ENCODE assay signal across 1 cellular context in genomic region chr1:21931171-21932093, GRCh38.
TF ChIP-seq lines count a peak whose summit lies in the region.

No MANE protein-coding gene starts in this region.

TF ChIP-seq in HepG2, 621 proteins besides CTCF, POLR2A, EP300 and RAD21 (continued from another document):
- TF ChIP-seq, protein P1, sequence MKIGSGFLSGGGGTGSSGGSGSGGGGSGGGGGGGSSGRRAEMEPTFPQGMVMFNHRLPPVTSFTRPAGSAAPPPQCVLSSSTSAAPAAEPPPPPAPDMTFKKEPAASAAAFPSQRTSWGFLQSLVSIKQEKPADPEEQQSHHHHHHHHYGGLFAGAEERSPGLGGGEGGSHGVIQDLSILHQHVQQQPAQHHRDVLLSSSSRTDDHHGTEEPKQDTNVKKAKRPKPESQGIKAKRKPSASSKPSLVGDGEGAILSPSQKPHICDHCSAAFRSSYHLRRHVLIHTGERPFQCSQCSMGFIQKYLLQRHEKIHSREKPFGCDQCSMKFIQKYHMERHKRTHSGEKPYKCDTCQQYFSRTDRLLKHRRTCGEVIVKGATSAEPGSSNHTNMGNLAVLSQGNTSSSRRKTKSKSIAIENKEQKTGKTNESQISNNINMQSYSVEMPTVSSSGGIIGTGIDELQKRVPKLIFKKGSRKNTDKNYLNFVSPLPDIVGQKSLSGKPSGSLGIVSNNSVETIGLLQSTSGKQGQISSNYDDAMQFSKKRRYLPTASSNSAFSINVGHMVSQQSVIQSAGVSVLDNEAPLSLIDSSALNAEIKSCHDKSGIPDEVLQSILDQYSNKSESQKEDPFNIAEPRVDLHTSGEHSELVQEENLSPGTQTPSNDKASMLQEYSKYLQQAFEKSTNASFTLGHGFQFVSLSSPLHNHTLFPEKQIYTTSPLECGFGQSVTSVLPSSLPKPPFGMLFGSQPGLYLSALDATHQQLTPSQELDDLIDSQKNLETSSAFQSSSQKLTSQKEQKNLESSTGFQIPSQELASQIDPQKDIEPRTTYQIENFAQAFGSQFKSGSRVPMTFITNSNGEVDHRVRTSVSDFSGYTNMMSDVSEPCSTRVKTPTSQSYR (CRISPR knock-in tag; IDR thresholded peaks at IDR 0.05; ENCODE audit: borderline replicate concordance), result peak; percentile 71; the same call in 1 of the 2 replicates
- TF ChIP-seq, protein P2, sequence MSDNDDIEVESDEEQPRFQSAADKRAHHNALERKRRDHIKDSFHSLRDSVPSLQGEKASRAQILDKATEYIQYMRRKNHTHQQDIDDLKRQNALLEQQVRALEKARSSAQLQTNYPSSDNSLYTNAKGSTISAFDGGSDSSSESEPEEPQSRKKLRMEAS (IDR thresholded peaks at IDR 0.05), result peak; percentile 42; the same call in 1 of the 2 replicates
- TF ChIP-seq ZNF318 (CRISPR knock-in tag; IDR thresholded peaks at IDR 0.05) (0 out of 2 replicates have a peak, but pooled peaks have one; percentile 24), HOXD1 (CRISPR knock-in tag; IDR thresholded peaks at IDR 0.05) (0 out of 2 replicates have a peak, but pooled peaks have one; percentile 15), FOXA1 (IDR thresholded peaks at IDR 0.05) (0 out of 2 replicates have a peak, but pooled peaks have one; percentile 55), FOXA1 (CRISPR knock-in tag; IDR thresholded peaks at IDR 0.05) (peak; percentile 97), PITX1 (CRISPR knock-in tag; IDR thresholded peaks at IDR 0.05) (no peak), ZNF414 (CRISPR knock-in tag; IDR thresholded peaks at IDR 0.05) (0 out of 2 replicates have a peak, but pooled peaks have one; percentile 28), KDM3A (CRISPR knock-in tag; IDR thresholded peaks at IDR 0.05; ENCODE audit: low read depth) (peak; percentile 87), ASH2L (IDR thresholded peaks at IDR 0.05; ENCODE audit: insufficient read length, low read depth, low read length) (peak; percentile 54), KDM5B (CRISPR knock-in tag; IDR thresholded peaks at IDR 0.05; ENCODE audit: borderline replicate concordance) (peak; percentile 14; the same call in 1 of the 2 replicates), YY1 (IDR thresholded peaks at IDR 0.05; ENCODE audit: insufficient read depth, insufficient replicate concordance, low read depth, low read length) (peak; percentile 49), CHD2 (IDR thresholded peaks at IDR 0.05; ENCODE audit: low read depth, low read length) (no peak), ZNF598 (CRISPR knock-in tag; IDR thresholded peaks at IDR 0.05; ENCODE audit: borderline replicate concordance) (peak; percentile 61; the same call in 1 of the 2 replicates), ZNF792 (CRISPR knock-in tag; IDR thresholded peaks at IDR 0.05) (peak; percentile 50; the same call in 1 of the 2 replicates), ZNF12 (CRISPR knock-in tag; IDR thresholded peaks at IDR 0.05) (0 out of 2 replicates have a peak, but pooled peaks have one; percentile 39), ZNF781 (CRISPR knock-in tag; IDR thresholded peaks at IDR 0.05; ENCODE audit: borderline replicate concordance, not compliant biosample characterization) (no peak), HNRNPL (IDR thresholded peaks at IDR 0.05; ENCODE audit: low read depth, low read length) (peak; percentile 79), SIN3A (IDR thresholded peaks at IDR 0.05; ENCODE audit: borderline replicate concordance, low read depth, low read length) (peak; percentile 50; the same call in 1 of the 2 replicates), ZNF883 (CRISPR knock-in tag; IDR thresholded peaks at IDR 0.05; ENCODE audit: not compliant biosample characterization) (peak; percentile 45), PAF1 (CRISPR knock-in tag; IDR thresholded peaks at IDR 0.05) (no peak), SRSF1 (optimal IDR thresholded peaks at IDR 0.05; ENCODE audit: low read depth, low read length) (peak; percentile 72), PHF21A (CRISPR knock-in tag; IDR thresholded peaks at IDR 0.05) (peak; percentile 85), TAF1 (CRISPR knock-in tag; IDR thresholded peaks at IDR 0.05) (peak; percentile 27; the same call in 1 of the 2 replicates), NR2F6 (IDR thresholded peaks at IDR 0.05) (peak; percentile 74), NR2F6 (CRISPR knock-in tag; IDR thresholded peaks at IDR 0.05) (peak; percentile 84)
- TF ChIP-seq, protein P3, sequence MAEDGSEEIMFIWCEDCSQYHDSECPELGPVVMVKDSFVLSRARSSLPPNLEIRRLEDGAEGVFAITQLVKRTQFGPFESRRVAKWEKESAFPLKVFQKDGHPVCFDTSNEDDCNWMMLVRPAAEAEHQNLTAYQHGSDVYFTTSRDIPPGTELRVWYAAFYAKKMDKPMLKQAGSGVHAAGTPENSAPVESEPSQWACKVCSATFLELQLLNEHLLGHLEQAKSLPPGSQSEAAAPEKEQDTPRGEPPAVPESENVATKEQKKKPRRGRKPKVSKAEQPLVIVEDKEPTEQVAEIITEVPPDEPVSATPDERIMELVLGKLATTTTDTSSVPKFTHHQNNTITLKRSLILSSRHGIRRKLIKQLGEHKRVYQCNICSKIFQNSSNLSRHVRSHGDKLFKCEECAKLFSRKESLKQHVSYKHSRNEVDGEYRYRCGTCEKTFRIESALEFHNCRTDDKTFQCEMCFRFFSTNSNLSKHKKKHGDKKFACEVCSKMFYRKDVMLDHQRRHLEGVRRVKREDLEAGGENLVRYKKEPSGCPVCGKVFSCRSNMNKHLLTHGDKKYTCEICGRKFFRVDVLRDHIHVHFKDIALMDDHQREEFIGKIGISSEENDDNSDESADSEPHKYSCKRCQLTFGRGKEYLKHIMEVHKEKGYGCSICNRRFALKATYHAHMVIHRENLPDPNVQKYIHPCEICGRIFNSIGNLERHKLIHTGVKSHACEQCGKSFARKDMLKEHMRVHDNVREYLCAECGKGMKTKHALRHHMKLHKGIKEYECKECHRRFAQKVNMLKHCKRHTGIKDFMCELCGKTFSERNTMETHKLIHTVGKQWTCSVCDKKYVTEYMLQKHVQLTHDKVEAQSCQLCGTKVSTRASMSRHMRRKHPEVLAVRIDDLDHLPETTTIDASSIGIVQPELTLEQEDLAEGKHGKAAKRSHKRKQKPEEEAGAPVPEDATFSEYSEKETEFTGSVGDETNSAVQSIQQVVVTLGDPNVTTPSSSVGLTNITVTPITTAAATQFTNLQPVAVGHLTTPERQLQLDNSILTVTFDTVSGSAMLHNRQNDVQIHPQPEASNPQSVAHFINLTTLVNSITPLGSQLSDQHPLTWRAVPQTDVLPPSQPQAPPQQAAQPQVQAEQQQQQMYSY (CRISPR knock-in tag; IDR thresholded peaks at IDR 0.05), result 0 out of 2 replicates have a peak, but pooled peaks have one; percentile 15
- TF ChIP-seq, protein P4, sequence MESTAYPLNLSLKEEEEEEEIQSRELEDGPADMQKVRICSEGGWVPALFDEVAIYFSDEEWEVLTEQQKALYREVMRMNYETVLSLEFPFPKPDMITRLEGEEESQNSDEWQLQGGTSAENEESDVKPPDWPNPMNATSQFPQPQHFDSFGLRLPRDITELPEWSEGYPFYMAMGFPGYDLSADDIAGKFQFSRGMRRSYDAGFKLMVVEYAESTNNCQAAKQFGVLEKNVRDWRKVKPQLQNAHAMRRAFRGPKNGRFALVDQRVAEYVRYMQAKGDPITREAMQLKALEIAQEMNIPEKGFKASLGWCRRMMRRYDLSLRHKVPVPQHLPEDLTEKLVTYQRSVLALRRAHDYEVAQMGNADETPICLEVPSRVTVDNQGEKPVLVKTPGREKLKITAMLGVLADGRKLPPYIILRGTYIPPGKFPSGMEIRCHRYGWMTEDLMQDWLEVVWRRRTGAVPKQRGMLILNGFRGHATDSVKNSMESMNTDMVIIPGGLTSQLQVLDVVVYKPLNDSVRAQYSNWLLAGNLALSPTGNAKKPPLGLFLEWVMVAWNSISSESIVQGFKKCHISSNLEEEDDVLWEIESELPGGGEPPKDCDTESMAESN (CRISPR knock-in tag; conservative IDR thresholded peaks at IDR 0.05), result no peak
